9 cellular contexts compared by ENCODE assay signal in genomic region chr1:26287033-26287711, GRCh38. TPM values are rescaled to one million over a fixed set of nuclear protein-coding genes. Genes with fewer than 3 reads are reported as not detected.
DNase-seq lines count a peak whose midpoint lies in the region; ATAC-seq, FAIRE-seq and TF ChIP-seq lines count a peak whose summit lies in the region.
"Had no signal": no experiment of that assay in that cellular context is flagged by ENCODE, and none has a peak within 500 bp of the region (broad histone marks: within the 10 kb centered on the region; RNA-seq: fewer than 3 reads in every experiment).

No MANE protein-coding gene starts in this region.

- H3K27me3 Mint-ChIP-seq in central memory CD8-positive, alpha-beta T cell = no peaks in the 10 kb centered on the region

- H3K9me3 ChIP-seq in small intestine (ENCODE audit: control insufficient read depth, low read depth) = no peaks in the 10 kb centered on the region
- no peaks in the 10 kb centered on the region for H3K9me3 ChIP-seq in mammary epithelial cell (replicated peaks; ENCODE audit: insufficient read depth, low read length)

- intact Hi-C loops in mammary epithelial cell (cut with micrococcal nuclease) = no loop called here

- peak overlapping the region; percentile 93 for H3K27ac Mint-ChIP-seq in central memory CD8-positive, alpha-beta T cell (ENCODE audit: low read depth)

- in situ Hi-C loops in mammary epithelial cell (cut with MboI; ENCODE audit: low sequenced_read_pairs in 2 of 2) = loop anchor here in 1 of 2 donors (25.0 kb wide), 2 partner anchors 100 to 400 kb away; partner anchors contain the start of gene PAQR7

- peaks cover 0 to 5% of the 10 kb centered on the region in 2 donors for H3K4me1 ChIP-seq in small intestine (ENCODE audit: control insufficient read depth in 2 of 2, insufficient read depth in 1 of 2, low read depth in 1 of 2, low read length in 1 of 2)
- peaks cover 33% of the 10 kb centered on the region for H3K4me1 ChIP-seq in mammary epithelial cell (ENCODE audit: insufficient read depth, low read length)

- H3K27me3 ChIP-seq in small intestine (ENCODE audit: control insufficient read depth in 2 of 2, insufficient read depth in 2 of 2, low read length in 2 of 2) = no peaks in the 10 kb centered on the region
- H3K27me3 ChIP-seq in mammary epithelial cell (ENCODE audit: insufficient read depth, low read length) = no peaks in the 10 kb centered on the region
- H3K27me3 ChIP-seq: cardiac muscle cell had no signal

- WGBS in small intestine, 3 donors = 47 to 73% (median 61%) methylated on average over 8 of the region's 8 CpGs
- 95% methylated on average over 8 of the region's 8 CpGs for WGBS in mammary epithelial cell (ENCODE audit: low coverage, missing lambda C conversion rate)

- no peaks in the 10 kb centered on the region for H3K36me3 ChIP-seq in small intestine (ENCODE audit: control insufficient read depth in 2 of 2, insufficient read depth in 2 of 2, low read length in 2 of 2)
- H3K36me3 ChIP-seq in mammary epithelial cell (ENCODE audit: insufficient read depth, low read length) = no peaks in the 10 kb centered on the region
- H3K36me3 ChIP-seq: cardiac muscle cell had no signal

- H3K9ac ChIP-seq in mammary epithelial cell (ENCODE audit: insufficient read depth, low read length) = no peak overlapping the region

- H3K4me3 Mint-ChIP-seq in central memory CD8-positive, alpha-beta T cell = peak overlapping the region; percentile 71

- dilution Hi-C loops in mammary epithelial cell (cut with HindIII; ENCODE audit: low sequenced_read_pairs) = no loop called here

- H3K27ac ChIP-seq in small intestine (ENCODE audit: low read depth in 1 of 2, low read length in 1 of 2) = peak overlapping the region; percentile 27 to 70
- no peak overlapping the region for H3K27ac ChIP-seq in mammary epithelial cell (ENCODE audit: insufficient read depth, low read depth, low read length)
- H3K27ac ChIP-seq: cardiac muscle cell had no signal

- H2AFZ ChIP-seq in mammary epithelial cell (ENCODE audit: low read depth, low read length) = no peak overlapping the region

- H3K4me3 ChIP-seq in small intestine (ENCODE audit: low read depth in 1 of 2, low read length in 2 of 2) (no peak overlapping the region), mammary epithelial cell (replicated peaks in 1 of 3; ENCODE audit: insufficient read depth in 1 of 3, low read depth in 2 of 3, low read length in 3 of 3) (no peak overlapping the region)
- H3K4me3 ChIP-seq: cardiac muscle cell had no signal

- BruUV-seq in mammary epithelial cell (replicated peaks; lab: Mats Ljungman, UMichigan) = no TSS peak

- no peak for TF ChIP-seq CTCF in mammary epithelial cell (conservative IDR thresholded peaks at IDR 0.05 in 1 of 2, IDR thresholded peaks at IDR 0.05 in 1 of 2; ENCODE audit: extremely low read depth in 1 of 2, insufficient read depth in 1 of 2, low read depth in 1 of 2, low read length in 2 of 2)

- peak; percentile 46 for DNase-seq in EH (ENCODE audit: low read depth)
- peak; percentile 42 for DNase-seq in SKM-1 treated with dmso at 0.1 percent for 144 hours (lab: John Stamatoyannopoulos, UW; ENCODE audit: unreplicated experiment)
- DNase-seq in central memory CD8-positive, alpha-beta T cell (ENCODE audit: low spot score in 2 of 2) = peak; percentile 45 to 61
- peak; percentile 62 for DNase-seq in small intestine
- DNase-seq in NCI-H1092 (lab: John Stamatoyannopoulos, UW) = no peak
- DNase-seq in cerebellar cortex (ENCODE audit: low spot score) = no peak
- no peak for DNase-seq in mammary epithelial cell

- CTCF ChIA-PET in mammary epithelial cell (lab: Charles Lee; ENCODE audit: low non-redundant PET) = no interaction called here

- no peak overlapping the region for H3K4me2 ChIP-seq in mammary epithelial cell (ENCODE audit: insufficient read depth, low read depth, low read length)

- no peaks in the 10 kb centered on the region for H4K20me1 ChIP-seq in mammary epithelial cell (ENCODE audit: insufficient read depth, low read length)

- peaks cover 6% of the 10 kb centered on the region for H3K79me2 ChIP-seq in mammary epithelial cell (ENCODE audit: insufficient read depth, low read length)

- H3K9me3 Mint-ChIP-seq in central memory CD8-positive, alpha-beta T cell = no peaks in the 10 kb centered on the region

- peak; percentile 42 for ATAC-seq in GM21723 (IDR thresholded peaks at IDR 0.05; ENCODE audit: unreplicated experiment)
- ATAC-seq in central memory CD8-positive, alpha-beta T cell (replicated peaks; ENCODE audit: extremely low read depth, poor library complexity, severe bottlenecking) = peak; percentile 59

- H3K36me3 Mint-ChIP-seq in central memory CD8-positive, alpha-beta T cell (ENCODE audit: insufficient read depth) = peaks cover 21% of the 10 kb centered on the region

- peaks cover 91% of the 10 kb centered on the region for H3K4me1 Mint-ChIP-seq in central memory CD8-positive, alpha-beta T cell

- no peak for FAIRE-seq in small intestine (lab: Jason Lieb, UNC)

RNA-seq across cellular contexts. Expression of gene SH3BGRL3, which starts 7.3 kb away (rescaled TPM):
- polyA plus RNA-seq in small intestine (100 to 1,000 TPM; 157 to 238 (median 199) TPM), mammary epithelial cell (235 TPM)
- total RNA-seq in mammary epithelial cell = 100 to 1,000 TPM in 1 of 2 donors, 10 to 100 TPM in 1; 15.8 to 497 TPM
- 653 TPM for polyA minus RNA-seq in mammary epithelial cell

RNA-seq across cellular contexts. Expression of gene UBXN11, which starts 19.3 kb away (rescaled TPM):
- 10 to 100 TPM in 1 of 3 donors, 1 to 10 TPM in 2; 1.1 to 20.2 (median 2.7) TPM for polyA plus RNA-seq in small intestine
- total RNA-seq in mammary epithelial cell = 10 to 100 TPM in 1 of 2 donors, 1 to 10 TPM in 1; 6.2 to 12.9 TPM
- polyA plus RNA-seq in mammary epithelial cell = 8.5 TPM
- 4.5 TPM for polyA minus RNA-seq in mammary epithelial cell

RNA-seq across cellular contexts. Expression of gene CD52, which starts 30.6 kb away (rescaled TPM):
- 100 to 1,000 TPM in 1 of 3 donors, 10 to 100 TPM in 2; 31.1 to 116 (median 42.5) TPM for polyA plus RNA-seq in small intestine
- not detected for total RNA-seq in mammary epithelial cell
- polyA plus RNA-seq in mammary epithelial cell = 0.27 TPM
- not detected for polyA minus RNA-seq in mammary epithelial cell
- total RNA-seq: cardiac muscle cell had no signal

RNA-seq across cellular contexts. Expression of gene CEP85, which starts 53.2 kb away (rescaled TPM):
- polyA plus RNA-seq in small intestine (1 to 10 TPM; 2.7 to 7.2 (median 4.1) TPM), mammary epithelial cell (16.7 TPM)
- 10 to 100 TPM; 14.3 to 16.9 TPM for total RNA-seq in mammary epithelial cell
- 26.8 TPM for polyA minus RNA-seq in mammary epithelial cell

Comparison
In these comparisons a context has a peak if more than half of its experiments do, and no peak if none do; other contexts are left out.
1. DNase-seq: peak in EH (single experiment), SKM-1 treated with dmso at 0.1 percent for 144 hours (single experiment), central memory CD8-positive, alpha-beta T cell (2 of 2) and small intestine (single experiment); none in NCI-H1092 (single experiment), cerebellar cortex (single experiment) and mammary epithelial cell (single experiment).
2. RNA of gene CD52, which starts 30.6 kb away (polyA plus RNA-seq): 31.1 to 116 TPM in small intestine; 0.27 TPM in mammary epithelial cell (single experiment); every median in the first group is over 10 times any median in the second.